Comparison of ENCODE assay signal across 8 cellular contexts in genomic region chr2:36663851-36664715, GRCh38. TPM values are rescaled to one million over a fixed set of nuclear protein-coding genes. Genes with fewer than 3 reads are reported as not detected.
DNase-seq lines count a peak whose midpoint lies in the region; ATAC-seq and TF ChIP-seq lines count a peak whose summit lies in the region.

No MANE protein-coding gene starts in this region.

- TF ChIP-seq CTCF in natural killer cell (IDR thresholded peaks at IDR 0.05) (peak; percentile 73), OCI-LY1 (IDR thresholded peaks at IDR 0.05; ENCODE audit: low read length) (peak; percentile 71), coronary artery (IDR thresholded peaks at IDR 0.05) (peak; percentile 58), right lobe of liver (IDR thresholded peaks at IDR 0.05) (peak; percentile 75 to 78 (median 77)), uterus (IDR thresholded peaks at IDR 0.05) (peak; percentile 66 to 80 (median 78))

- no peaks in the 10 kb centered on the region for H3K4me1 Mint-ChIP-seq in natural killer cell
- H3K4me1 Mint-ChIP-seq in natural killer cell treated with Interleukin-12 subunit alpha and Interleukin-12 subunit beta and Interleukin-15 and Interleukin-18, amount 100 ng/mL, for 72 hours (ENCODE audit: low read depth in 2 of 2), result no peaks in the 10 kb centered on the region

- H3K79me2 ChIP-seq in OCI-LY1 (ENCODE audit: insufficient read depth, low read length), result no peaks in the 10 kb centered on the region

- H3K27ac ChIP-seq in HUES6 (ENCODE audit: low read depth, low read length) (no peak overlapping the region), OCI-LY1 (ENCODE audit: low read depth, low read length, poor library complexity, severe bottlenecking) (no peak overlapping the region), coronary artery (no peak overlapping the region), right lobe of liver (no peak overlapping the region), uterus (no peak overlapping the region)

- peaks cover 10% of the 10 kb centered on the region; the same call in 1 of the 2 replicates for H3K4me1 ChIP-seq in HUES6 (ENCODE audit: control insufficient read depth, insufficient read depth, low read length)
- no peaks in the 10 kb centered on the region for H3K4me1 ChIP-seq in OCI-LY1 (ENCODE audit: insufficient read depth, low read length, severe bottlenecking)
- H3K4me1 ChIP-seq in right lobe of liver, result no peaks in the 10 kb centered on the region
- no peaks in the 10 kb centered on the region for H3K4me1 ChIP-seq in uterus

- TF ChIP-seq POLR2A in right lobe of liver (IDR thresholded peaks at IDR 0.05), result no peak
- TF ChIP-seq POLR2A in uterus (IDR thresholded peaks at IDR 0.05), result no peak

- intact Hi-C loops in natural killer cell (cut with micrococcal nuclease), result no loop called here
- intact Hi-C loops in right lobe of liver (cut with DNase I), result loop anchor here in 1 of 2 donors (10.0 kb wide), 1 partner anchor 319 kb away; no protein-coding TSS in a partner anchor
- intact Hi-C loops in uterus (cut with DNase I; ENCODE audit: low total_unique reads), result no loop called here

- H3K36me3 ChIP-seq in HUES6 (ENCODE audit: control insufficient read depth, insufficient read depth, low read length) (no peaks in the 10 kb centered on the region), OCI-LY1 (ENCODE audit: insufficient read depth, low read length) (no peaks in the 10 kb centered on the region), right lobe of liver (no peaks in the 10 kb centered on the region), uterus (no peaks in the 10 kb centered on the region)

- H3K27me3 ChIP-seq in HUES6 (ENCODE audit: control insufficient read depth, insufficient read depth, low read length), result no peaks in the 10 kb centered on the region
- H3K27me3 ChIP-seq in OCI-LY1 (ENCODE audit: insufficient read depth, low read length), result no peaks in the 10 kb centered on the region
- peaks cover 0 to 4% of the 10 kb centered on the region in 2 donors for H3K27me3 ChIP-seq in right lobe of liver
- H3K27me3 ChIP-seq in uterus, result no peaks in the 10 kb centered on the region

- no peak overlapping the region for H3K4me2 ChIP-seq in OCI-LY1 (ENCODE audit: low read length)

- DNase-seq in natural killer cell, result no peak
- no peak for DNase-seq in natural killer cell treated with Interleukin-12 subunit alpha and Interleukin-12 subunit beta and Interleukin-15 and Interleukin-18, amount 100 ng/mL, for 72 hours (ENCODE audit: low spot score)
- no peak for DNase-seq in coronary artery (ENCODE audit: low spot score)
- no peak for DNase-seq in right lobe of liver
- peak in 1 of 2 donors; percentile 27 for DNase-seq in uterus

- no peak overlapping the region for H3K4me3 Mint-ChIP-seq in natural killer cell
- H3K4me3 Mint-ChIP-seq in natural killer cell treated with Interleukin-12 subunit alpha and Interleukin-12 subunit beta and Interleukin-15 and Interleukin-18, amount 100 ng/mL, for 72 hours, result no peak overlapping the region

- no peaks in the 10 kb centered on the region for H3K9me3 Mint-ChIP-seq in natural killer cell
- no peaks in the 10 kb centered on the region for H3K9me3 Mint-ChIP-seq in natural killer cell treated with Interleukin-12 subunit alpha and Interleukin-12 subunit beta and Interleukin-15 and Interleukin-18, amount 100 ng/mL, for 72 hours

- H3K4me3 ChIP-seq in HUES6 (ENCODE audit: low read depth, low read length), result peak overlapping the region; percentile 26
- no peak overlapping the region for H3K4me3 ChIP-seq in OCI-LY1 (ENCODE audit: low read depth, low read length, poor library complexity, severe bottlenecking)
- H3K4me3 ChIP-seq in coronary artery, result no peak overlapping the region
- H3K4me3 ChIP-seq in right lobe of liver, result no peak overlapping the region
- H3K4me3 ChIP-seq in uterus, result no peak overlapping the region

- H3K27ac Mint-ChIP-seq in natural killer cell, result no peak overlapping the region
- no peak overlapping the region for H3K27ac Mint-ChIP-seq in natural killer cell treated with Interleukin-12 subunit alpha and Interleukin-12 subunit beta and Interleukin-15 and Interleukin-18, amount 100 ng/mL, for 72 hours

- no peaks in the 10 kb centered on the region for H4K20me1 ChIP-seq in OCI-LY1 (ENCODE audit: insufficient read depth, low read length)

- H2AFZ ChIP-seq in OCI-LY1 (ENCODE audit: low read length), result no peak overlapping the region

- no peaks in the 10 kb centered on the region for H3K36me3 Mint-ChIP-seq in natural killer cell
- H3K36me3 Mint-ChIP-seq in natural killer cell treated with Interleukin-12 subunit alpha and Interleukin-12 subunit beta and Interleukin-15 and Interleukin-18, amount 100 ng/mL, for 72 hours, result no peaks in the 10 kb centered on the region

- H3F3A ChIP-seq in OCI-LY1 (ENCODE audit: insufficient read depth, low read length), result no peaks in the 10 kb centered on the region

- no peak overlapping the region for H3K9ac ChIP-seq in HUES6 (ENCODE audit: low read length)
- no peak overlapping the region for H3K9ac ChIP-seq in OCI-LY1 (ENCODE audit: low read length)

- peaks cover 4 to 7% of the 10 kb centered on the region in 2 donors for H3K27me3 Mint-ChIP-seq in natural killer cell (ENCODE audit: low read depth in 2 of 2)
- peaks cover 9 to 14% of the 10 kb centered on the region in 2 donors for H3K27me3 Mint-ChIP-seq in natural killer cell treated with Interleukin-12 subunit alpha and Interleukin-12 subunit beta and Interleukin-15 and Interleukin-18, amount 100 ng/mL, for 72 hours

- H3K9me3 ChIP-seq in HUES6 (ENCODE audit: control insufficient read depth, insufficient read depth, low read depth, low read length) (no peaks in the 10 kb centered on the region), OCI-LY1 (ENCODE audit: low read length) (no peaks in the 10 kb centered on the region), right lobe of liver (no peaks in the 10 kb centered on the region), uterus (no peaks in the 10 kb centered on the region)

- no peaks in the 10 kb centered on the region for H3K9me2 ChIP-seq in OCI-LY1 (ENCODE audit: low read depth, low read length)

- 31% methylated on average over 12 of the region's 12 CpGs for WGBS in right lobe of liver (ENCODE audit: insufficient coverage, low coverage, low lambda C conversion rate, missing lambda C conversion rate)

- ATAC-seq in natural killer cell (peak; percentile 50 to 80 (median 68)), GM21786 (IDR thresholded peaks at IDR 0.05; ENCODE audit: unreplicated experiment) (peak; percentile 81), right lobe of liver (peak; percentile 88 to 94 (median 90))
- no peak for ATAC-seq in natural killer cell treated with Interleukin-12 subunit alpha and Interleukin-12 subunit beta and Interleukin-15 and Interleukin-18, amount 100 ng/mL, for 72 hours

RNA-seq across cellular contexts. Expression of gene VIT, which starts 32.4 kb away (rescaled TPM):
- total RNA-seq in natural killer cell (1 to 10 TPM; 1.4 to 1.9 (median 1.7) TPM), right lobe of liver (not detected), uterus (1 to 10 TPM in 3 of 4 donors, under 1 TPM in 1; 0.26 to 6.2 (median 2.8) TPM)
- not detected for total RNA-seq in natural killer cell treated with Interleukin-12 subunit alpha and Interleukin-12 subunit beta and Interleukin-15 and Interleukin-18, amount 100 ng/mL, for 72 hours

Comparison
In these comparisons a context has a peak if more than half of its experiments do, and no peak if none do; other contexts are left out.
1. ATAC-seq: peak in natural killer cell (3 of 3), GM21786 (single experiment) and right lobe of liver (4 of 4); none in natural killer cell treated with Interleukin-12 subunit alpha and Interleukin-12 subunit beta and Interleukin-15 and Interleukin-18, amount 100 ng/mL, for 72 hours (0 of 2).
2. Peak in every context shown above with its lines, with median percentiles within 50 percentile points of each other: CTCF ChIP-seq.